ENCODE assay signal across 11 cellular contexts in the genomic region with DNA sequence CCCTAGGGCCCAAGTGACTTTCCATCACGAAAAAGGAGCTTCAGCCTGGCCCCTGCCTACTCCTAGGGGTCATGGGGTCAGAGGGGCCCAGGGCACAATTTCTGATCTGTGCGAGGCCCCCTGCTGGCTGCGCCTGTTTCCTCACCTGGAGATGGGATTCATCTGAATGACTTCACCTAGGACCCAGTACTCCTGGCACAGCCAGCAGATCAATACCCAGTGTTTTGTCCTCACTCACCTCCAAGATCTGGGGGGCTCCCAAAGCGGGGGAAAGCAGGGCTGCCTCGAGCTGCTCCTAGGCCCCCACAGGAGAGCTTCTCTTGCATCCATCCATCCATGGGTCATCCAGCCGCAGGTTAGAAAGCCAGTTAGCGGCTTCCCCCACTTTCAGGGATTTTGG. TPM values are rescaled to one million over a fixed set of nuclear protein-coding genes. Genes with fewer than 3 reads are reported as not detected.
DNase-seq lines count a peak whose midpoint lies in the region; ATAC-seq, FAIRE-seq and TF ChIP-seq lines count a peak whose summit lies in the region.
"Had no signal": no experiment of that assay in that cellular context is flagged by ENCODE, and none has a peak within 500 bp of the region (broad histone marks: within the 10 kb centered on the region; RNA-seq: fewer than 3 reads in every experiment).

No MANE protein-coding gene starts in this region.

- H4K20me1 ChIP-seq in K562 (replicated peaks; ENCODE audit: control insufficient read depth, insufficient read depth, low read length) (peaks cover 11% of the 10 kb centered on the region; the same call in 1 of the 2 replicates), smooth muscle cell (ENCODE audit: low read depth) (no peaks in the 10 kb centered on the region)

- WGBS in K562 (ENCODE audit: insufficient coverage, low coverage, missing lambda C conversion rate) = 17% methylated on average over 6 of the region's 7 CpGs
- 63% methylated on average over 7 of the region's 7 CpGs for whole genome bisulfite sequencing in smooth muscle cell (ENCODE audit: low lambda C conversion rate)

- CTCF ChIA-PET in K562 (lab: Yijun Ruan, JAX; ENCODE audit: low intra/inter-chr PET ratio) = interaction anchor here (1.3 kb wide), 1 partner anchor 128 kb away, joined by 3 read pairs; no protein-coding TSS in a partner anchor

- in situ Hi-C loops in K562 (cut with MboI) = no loop called here

- peak; percentile 51 to 78 (median 57) for TF ChIP-seq CTCF in K562 (IDR thresholded peaks at IDR 0.05 in 2 of 3, conservative IDR thresholded peaks at IDR 0.05 in 1 of 3; ENCODE audit: insufficient read depth in 2 of 3, low read depth in 1 of 3, low read length in 3 of 3)
- TF ChIP-seq CTCF in smooth muscle cell (IDR thresholded peaks at IDR 0.05; ENCODE audit: borderline replicate concordance, insufficient read depth, poor library complexity, severe bottlenecking) = peak; percentile 36
- no peak for TF ChIP-seq CTCF in kidney (IDR thresholded peaks at IDR 0.05; ENCODE audit: borderline replicate concordance, extremely low read depth, insufficient read depth)

- TF ChIP-seq EP300 in K562 (IDR thresholded peaks at IDR 0.05; ENCODE audit: low read length) = no peak

- 0 out of 4 replicates have a peak, but pooled peaks of 1 of the 2 experiments have one; percentile 17 for TF ChIP-seq RAD21 in K562 (CRISPR knock-in tag; conservative IDR thresholded peaks at IDR 0.05 in 1 of 2, IDR thresholded peaks at IDR 0.05 in 1 of 2)

- H3K79me2 ChIP-seq in K562 (ENCODE audit: control insufficient read depth, insufficient read depth, low read length) (no peaks in the 10 kb centered on the region), smooth muscle cell (ENCODE audit: low read depth) (no peaks in the 10 kb centered on the region)

- H3K36me3 ChIP-seq in K562 (ENCODE audit: control insufficient read depth, insufficient read depth, low read length) (no peaks in the 10 kb centered on the region), smooth muscle cell (ENCODE audit: low read depth) (no peaks in the 10 kb centered on the region), kidney (ENCODE audit: control insufficient read depth in 1 of 2, insufficient read depth in 2 of 2, low read length in 2 of 2) (no peaks in the 10 kb centered on the region)
- H3K36me3 ChIP-seq: HAP-1 had no signal

- peak; percentile 84 for ATAC-seq in K562

- H3K4me3 ChIP-seq in K562 (no peak overlapping the region), smooth muscle cell (no peak overlapping the region), kidney (ENCODE audit: low read length in 2 of 2) (no peak overlapping the region)
- H3K4me3 ChIP-seq: HAP-1 had no signal

- intact Hi-C loops in K562 (cut with micrococcal nuclease) = no loop called here
- intact Hi-C loops in kidney (cut with DNase I) = no loop called here

- no peak for TF ChIP-seq POLR2A in K562 (conservative IDR thresholded peaks at IDR 0.05)

- POLR2A ChIA-PET in K562 (lab: Yijun Ruan, JAX) = no interaction called here

- DNase-seq in activated CD4-positive, alpha-beta T cell treated with anti-CD3 and anti-CD28 coated beads for 48 hours = peak; percentile 49
- DNase-seq in activated CD4-positive, alpha-beta T cell treated with anti-CD3 and anti-CD28 coated beads, Interleukin-2, amount 50 U/mL, for 1 hour = no peak
- peak; percentile 57 for DNase-seq in HTR-8/SVneo (ENCODE audit: insufficient read length, low spot score)
- peak; percentile 30 to 81 (median 66) for DNase-seq in K562 (ENCODE audit: extremely low read depth in 1 of 4, low spot score in 3 of 4)
- no peak for DNase-seq in smooth muscle cell (lab: John Stamatoyannopoulos, UW; ENCODE audit: unreplicated experiment)
- no peak for DNase-seq in NCI-H1417 treated with DMSO at 0.1 percent for 48 hours (lab: John Stamatoyannopoulos, UW)
- DNase-seq in kidney = no peak
- no peak for DNase-seq in AML-193 (lab: John Stamatoyannopoulos, UW)
- DNase-seq: COR-L47 had no signal

- H3K27ac ChIP-seq in K562 (ENCODE audit: extremely low read depth, low read depth, low read length) (no peak overlapping the region), smooth muscle cell (ENCODE audit: low read depth) (no peak overlapping the region), kidney (ENCODE audit: low read depth in 2 of 2, low read length in 2 of 2) (no peak overlapping the region)

- H3K27me3 ChIP-seq in K562 (ENCODE audit: control insufficient read depth in 2 of 2, insufficient read depth in 2 of 2, low read length in 2 of 2) (peaks cover 32 to 76% of the 10 kb centered on the region in 2 experiments; a peak in 4 of 5 replicates), smooth muscle cell (ENCODE audit: low read depth) (peaks cover 8% of the 10 kb centered on the region)

- no peaks in the 10 kb centered on the region for H3K4me1 ChIP-seq in K562 (replicated peaks in 1 of 2; ENCODE audit: control insufficient read depth in 2 of 2, insufficient read depth in 2 of 2, low read length in 2 of 2)
- H3K4me1 ChIP-seq in smooth muscle cell (ENCODE audit: low read depth) = no peaks in the 10 kb centered on the region
- no peaks in the 10 kb centered on the region for H3K4me1 ChIP-seq in kidney (ENCODE audit: control insufficient read depth in 1 of 2, insufficient read depth in 1 of 2, low read depth in 1 of 2, low read length in 2 of 2)
- H3K4me1 ChIP-seq: HAP-1 had no signal

- FAIRE-seq in HTR-8/SVneo (lab: Jason Lieb, UNC) (peak; percentile 65), K562 (lab: Jason Lieb, UNC) (peak; percentile 46), kidney (lab: Jason Lieb, UNC) (no peak)
- FAIRE-seq: colon had no signal

- no peak overlapping the region for H3K9ac ChIP-seq in K562 (ENCODE audit: insufficient read depth in 1 of 2, low read depth in 2 of 2, low read length in 2 of 2)
- no peak overlapping the region for H3K9ac ChIP-seq in smooth muscle cell (ENCODE audit: low read depth)
- H3K9ac ChIP-seq in kidney (ENCODE audit: low read length in 2 of 2) = no peak overlapping the region

- no peaks in the 10 kb centered on the region for H3K9me1 ChIP-seq in K562 (ENCODE audit: control insufficient read depth, insufficient read depth, low read length)

- no TSS peak for BruUV-seq in K562 (replicated peaks; lab: Mats Ljungman, UMichigan)

- no peaks in the 10 kb centered on the region for H3F3A ChIP-seq in smooth muscle cell (ENCODE audit: low read depth)

- H2AFZ ChIP-seq in K562 (ENCODE audit: low read depth, low read length) (no peak overlapping the region), smooth muscle cell (ENCODE audit: low read depth) (no peak overlapping the region)

- H3K4me2 ChIP-seq in K562 (ENCODE audit: insufficient read depth, low read length) (no peak overlapping the region), smooth muscle cell (no peak overlapping the region)

- no peaks in the 10 kb centered on the region for H3K9me3 ChIP-seq in K562 (replicated peaks; ENCODE audit: control insufficient read depth, insufficient read depth, low read depth, low read length)
- H3K9me3 ChIP-seq in smooth muscle cell (replicated peaks; ENCODE audit: low read depth) = no peaks in the 10 kb centered on the region
- no peaks in the 10 kb centered on the region for H3K9me3 ChIP-seq in kidney (ENCODE audit: control insufficient read depth in 1 of 2, low read length in 2 of 2)
- H3K9me3 ChIP-seq: HAP-1 had no signal

TF ChIP-seq in K562, 482 proteins besides CTCF, POLR2A, EP300 and RAD21 (continues in another document):
- TF ChIP-seq SMC3 (conservative IDR thresholded peaks at IDR 0.05; ENCODE audit: insufficient read depth, low read depth, low read length) (peak; percentile 42; the same call in 1 of the 2 replicates), NFIX (CRISPR knock-in tag; IDR thresholded peaks at IDR 0.05; ENCODE audit: low read depth) (no peak), NFATC3 (IDR thresholded peaks at IDR 0.05) (no peak), NR2C1 (IDR thresholded peaks at IDR 0.05) (0 out of 2 replicates have a peak, but pooled peaks have one; percentile 41), NR2C1 (tag; IDR thresholded peaks at IDR 0.05) (peak; percentile 70)
- TF ChIP-seq, protein P1, sequence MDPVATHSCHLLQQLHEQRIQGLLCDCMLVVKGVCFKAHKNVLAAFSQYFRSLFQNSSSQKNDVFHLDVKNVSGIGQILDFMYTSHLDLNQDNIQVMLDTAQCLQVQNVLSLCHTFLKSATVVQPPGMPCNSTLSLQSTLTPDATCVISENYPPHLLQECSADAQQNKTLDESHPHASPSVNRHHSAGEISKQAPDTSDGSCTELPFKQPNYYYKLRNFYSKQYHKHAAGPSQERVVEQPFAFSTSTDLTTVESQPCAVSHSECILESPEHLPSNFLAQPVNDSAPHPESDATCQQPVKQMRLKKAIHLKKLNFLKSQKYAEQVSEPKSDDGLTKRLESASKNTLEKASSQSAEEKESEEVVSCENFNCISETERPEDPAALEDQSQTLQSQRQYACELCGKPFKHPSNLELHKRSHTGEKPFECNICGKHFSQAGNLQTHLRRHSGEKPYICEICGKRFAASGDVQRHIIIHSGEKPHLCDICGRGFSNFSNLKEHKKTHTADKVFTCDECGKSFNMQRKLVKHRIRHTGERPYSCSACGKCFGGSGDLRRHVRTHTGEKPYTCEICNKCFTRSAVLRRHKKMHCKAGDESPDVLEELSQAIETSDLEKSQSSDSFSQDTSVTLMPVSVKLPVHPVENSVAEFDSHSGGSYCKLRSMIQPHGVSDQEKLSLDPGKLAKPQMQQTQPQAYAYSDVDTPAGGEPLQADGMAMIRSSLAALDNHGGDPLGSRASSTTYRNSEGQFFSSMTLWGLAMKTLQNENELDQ (CRISPR knock-in tag; IDR thresholded peaks at IDR 0.05; ENCODE audit: borderline replicate concordance) = no peak

RNA-seq across cellular contexts. Expression of a gene that starts 33.8 kb away (rescaled TPM):
- total RNA-seq in K562 (2011; cell fraction: chromatin; rRNA removed; ENCODE audit: low replicate concordance) = 2.4 and 5.1 TPM in 2 replicates
- total RNA-seq in K562 (2011; cell fraction: nucleolus; rRNA removed) = 2.4 and 4.5 TPM in 2 replicates
- total RNA-seq in K562 (2011; cell fraction: nucleoplasm; rRNA removed) = 5.8 and 6.6 TPM in 2 replicates
- total RNA-seq in K562 (2014; rRNA removed) = 1.5 and 1.6 TPM in 2 replicates
- 1.1 and 1.3 TPM in 2 replicates for total RNA-seq in K562 (2014; rRNA removed; fragmentation: Illumina TruSeq; extraction: Trizol)
- 0.64 and 0.76 TPM in 2 replicates for total RNA-seq in K562 (2015; rRNA removed; fragmentation: Illumina TruSeq; extraction: Trizol)
- total RNA-seq in K562 (2021) = 2.0 and 2.1 TPM in 2 replicates
- 2.2 and 3.7 TPM in 2 replicates for polyA plus RNA-seq in K562 (2011; rRNA removed)
- polyA plus RNA-seq in K562 (2011; cell fraction: cytosol; rRNA removed) = 2.5 and 4.8 TPM in 2 replicates
- 3.0 and 4.6 TPM in 2 replicates for polyA plus RNA-seq in K562 (2011; cell fraction: nucleus; rRNA removed)
- 1.7 and 4.9 TPM in 2 replicates for polyA plus RNA-seq in K562 (2012)
- polyA plus RNA-seq in K562 (2014; fragmentation: Illumina TruSeq; extraction: Trizol) = 1.9 TPM in 2 replicates
- 1 to 10 TPM; 1.0 to 1.6 TPM for polyA plus RNA-seq in K562 (2014; fragmentation: Nextera tagmentation; extraction: Ambion mirVana)
- 2.3 and 2.9 TPM in 2 replicates for polyA plus RNA-seq in K562 (2014; rRNA removed)
- polyA minus RNA-seq in K562 (2011; rRNA and poly(A)+ RNA removed) = 0.75 and 1.5 TPM in 2 replicates
- polyA minus RNA-seq in K562 (2011; cell fraction: cytosol; rRNA and poly(A)+ RNA removed) = 0.67 and 1.5 TPM in 2 replicates
- 0.89 and 2.4 TPM in 2 replicates for polyA minus RNA-seq in K562 (2011; cell fraction: nucleus; rRNA and poly(A)+ RNA removed)
- total RNA-seq in smooth muscle cell = 13.8 and 14.5 TPM in 2 replicates
- polyA plus RNA-seq in smooth muscle cell = 25.1 and 27.4 TPM in 2 replicates
- 25.2 TPM for total RNA-seq in kidney
- 15.7 TPM for polyA plus RNA-seq in kidney (ENCODE audit: insufficient read depth, low read depth, low replicate concordance)

Comparison
In these comparisons a context has a peak if more than half of its experiments do, and no peak if none do; other contexts are left out.
1. DNase-seq: peak in activated CD4-positive, alpha-beta T cell treated with anti-CD3 and anti-CD28 coated beads for 48 hours (single experiment), HTR-8/SVneo (single experiment) and K562 (4 of 4); none in activated CD4-positive, alpha-beta T cell treated with anti-CD3 and anti-CD28 coated beads, Interleukin-2, amount 50 U/mL, for 1 hour (single experiment), smooth muscle cell (single experiment), NCI-H1417 treated with DMSO at 0.1 percent for 48 hours (single experiment), kidney (single experiment) and AML-193 (0 of 2).